ENCODE assay signal across 8 cellular contexts in genomic region chr1:45521413-45522323, GRCh38. TPM values are rescaled to one million over a fixed set of nuclear protein-coding genes. Genes with fewer than 3 reads are reported as not detected.
DNase-seq lines count a peak whose midpoint lies in the region; ATAC-seq and TF ChIP-seq lines count a peak whose summit lies in the region.

Gene PRDX1, minus strand, starts transcription at chr1:45521884. Its CDS starts 2,841 bp downstream, at chr1:45519043.

- H3K18ac ChIP-seq in IMR-90 (ENCODE audit: low read depth, low read length), result peak within 1 kb of the TSS; percentile 98

- H3K79me1 ChIP-seq in IMR-90 (ENCODE audit: low read depth in 1 of 2, low read length in 2 of 2), result peaks cover 7 to 26% of the 10 kb centered on the region in 2 experiments; a peak in 2 of 4 replicates

- no peaks in the 10 kb centered on the region for H3K9me2 ChIP-seq in PC-3 (replicated peaks; ENCODE audit: low read length)

- peak within 1 kb of the TSS; percentile 92 for H4K5ac ChIP-seq in IMR-90 (ENCODE audit: low read depth, low read length)

- TF ChIP-seq CTCF in IMR-90 (conservative IDR thresholded peaks at IDR 0.05; ENCODE audit: low read depth, low read length) (0 out of 2 replicates have a peak, but pooled peaks have one; percentile 14), PC-3 (conservative IDR thresholded peaks at IDR 0.05; ENCODE audit: low read depth, low read length) (0 out of 2 replicates have a peak, but pooled peaks have one; percentile 17)

- H3K27me3 ChIP-seq in IMR-90 (ENCODE audit: control insufficient read depth, insufficient read depth, low read length) (no peaks in the 10 kb centered on the region), PC-3 (ENCODE audit: low read length) (no peaks in the 10 kb centered on the region), mucosa of stomach (ENCODE audit: control insufficient read depth, insufficient read depth, low read length) (no peaks in the 10 kb centered on the region)

- H3K9ac ChIP-seq in IMR-90 (ENCODE audit: low read depth, low read length) (peak within 1 kb of the TSS; percentile 91), PC-3 (ENCODE audit: low read length) (peak within 1 kb of the TSS; percentile 97), mucosa of stomach (ENCODE audit: low read length) (peak within 1 kb of the TSS; percentile 98)

- H2AK5ac ChIP-seq in IMR-90 (ENCODE audit: low read depth, low read length), result peak within 1 kb of the TSS; percentile 96

- H3K4ac ChIP-seq in IMR-90 (ENCODE audit: low read depth, low read length), result peak within 1 kb of the TSS; percentile 100

- peak within 1 kb of the TSS; percentile 99 for H3K23ac ChIP-seq in IMR-90 (ENCODE audit: low read depth, low read length)

- H4K8ac ChIP-seq in IMR-90 (ENCODE audit: low read depth in 2 of 2, low read length in 2 of 2), result peak within 1 kb of the TSS; percentile 98 to 99

- intact Hi-C loops in IMR-90 (cut with micrococcal nuclease) (loop anchor here (5.0 kb wide), 1 partner anchor 361 kb away; no protein-coding TSS in a partner anchor), PC-3 (cut with micrococcal nuclease) (loop anchor here (1.0 kb wide), 1 partner anchor 29 kb away; the partner anchor contains the start of gene AKR1A1)

- peak; percentile 100 for TF ChIP-seq POLR2A in IMR-90 (IDR thresholded peaks at IDR 0.05; ENCODE audit: low read depth, low read length)
- peak; percentile 99 for TF ChIP-seq POLR2A in erythroblast (IDR thresholded peaks at IDR 0.05; ENCODE audit: low read length)

- peak within 1 kb of the TSS; percentile 100 for H3K14ac ChIP-seq in IMR-90 (replicated peaks; ENCODE audit: low read depth, low read length)

- WGBS in IMR-90 (ENCODE audit: extremely low coverage in 2 of 2, insufficient read length in 1 of 2), 2 experiments, result 1% methylated on average over 14 of the region's 72 CpGs; no CpG with 5 or more reads in 1 of the 2 experiments

- no peak for TF ChIP-seq RAD21 in IMR-90 (IDR thresholded peaks at IDR 0.05; ENCODE audit: low read length)

- H3K4me3 ChIP-seq in IMR-90 (ENCODE audit: insufficient read depth, low read depth, low read length) (peak within 1 kb of the TSS; percentile 60), PC-3 (ENCODE audit: low read length) (peak within 1 kb of the TSS; percentile 99), mucosa of stomach (ENCODE audit: low read length) (peak within 1 kb of the TSS; percentile 98)

- peak within 1 kb of the TSS; percentile 99 for H4K91ac ChIP-seq in IMR-90 (ENCODE audit: insufficient read depth, low read depth, low read length)

- H4K20me1 ChIP-seq in IMR-90 (ENCODE audit: insufficient read depth, low read length) (peaks cover 40% of the 10 kb centered on the region), PC-3 (ENCODE audit: low read length) (peaks cover 42% of the 10 kb centered on the region)

- DNase-seq in DMS 273 treated with DMSO at 0.1 percent for 48 hours (lab: John Stamatoyannopoulos, UW), result peak; percentile 88
- peak; percentile 94 for DNase-seq in IMR-90
- DNase-seq in PC-3, result peak; percentile 99
- peak; percentile 96 for DNase-seq in activated T-cell treated with anti-CD3 and anti-CD28 coated beads, Interleukin-2, amount 50 U/mL, for 1 hour
- peak; percentile 97 to 98 for DNase-seq in erythroblast (lab: John Stamatoyannopoulos, UW)
- DNase-seq in stimulated activated CD8-positive, alpha-beta memory T cell treated with anti-CD3 and anti-CD28 coated beads, Interleukin-7, amount 100 ng/mL, for 1 hour (ENCODE audit: low read depth in 2 of 2), result peak; percentile 87 to 94

- H3K9me3 ChIP-seq in IMR-90 (ENCODE audit: control insufficient read depth, insufficient read depth, low read length) (no peaks in the 10 kb centered on the region), PC-3 (ENCODE audit: low read length) (no peaks in the 10 kb centered on the region), mucosa of stomach (ENCODE audit: control insufficient read depth, low read length) (no peaks in the 10 kb centered on the region)

- dilution Hi-C loops in IMR-90 (cut with HindIII; ENCODE audit: low sequenced_read_pairs, unreplicated experiment), result no loop called here

- peak within 1 kb of the TSS; percentile 99 for H2AK9ac ChIP-seq in IMR-90 (replicated peaks; ENCODE audit: low read depth, low read length, poor library complexity)

- ATAC-seq in GM21528 (IDR thresholded peaks at IDR 0.05; ENCODE audit: low FRiP score, unreplicated experiment) (peak; percentile 73), IMR-90 (ENCODE audit: low read depth) (peak; percentile 91), PC-3 (peak; percentile 72)

- H3F3A ChIP-seq in PC-3 (ENCODE audit: low read length, unreplicated experiment), result no peaks in the 10 kb centered on the region

- H3K56ac ChIP-seq in IMR-90 (ENCODE audit: extremely low read depth, insufficient read depth, low read length), result peak within 1 kb of the TSS; percentile 98

- BruUV-seq in IMR-90 (replicated peaks; lab: Mats Ljungman, UMichigan) (TSS peak; percentile 58), PC-3 (replicated peaks; lab: Mats Ljungman, UMichigan) (TSS peak; percentile 58)

- H3K27ac ChIP-seq in IMR-90 (ENCODE audit: insufficient read depth, low read length) (peak within 1 kb of the TSS; percentile 98), PC-3 (ENCODE audit: low read length) (peak within 1 kb of the TSS; percentile 98)

- H3K9me1 ChIP-seq in IMR-90 (ENCODE audit: insufficient read depth, low read length), result no peaks in the 10 kb centered on the region

- in situ Hi-C loops in IMR-90 (cut with MboI; ENCODE audit: low sequenced_read_pairs), result no loop called here

- H3K4me2 ChIP-seq in IMR-90 (ENCODE audit: low read depth, low read length), result peak within 1 kb of the TSS; percentile 87
- H3K4me2 ChIP-seq in PC-3 (ENCODE audit: low read length), result peak within 1 kb of the TSS; percentile 93

- H2BK15ac ChIP-seq in IMR-90 (ENCODE audit: low read depth, low read length), result peak within 1 kb of the TSS; percentile 99

- H2AFZ ChIP-seq in IMR-90 (replicated peaks; ENCODE audit: low read length, poor library complexity) (peak within 1 kb of the TSS; percentile 93), PC-3 (ENCODE audit: low read length) (peak within 1 kb of the TSS; percentile 70)

- H2BK20ac ChIP-seq in IMR-90 (ENCODE audit: low read depth, low read length), result peak within 1 kb of the TSS; percentile 85

- CTCF ChIA-PET in IMR-90 (lab: Yijun Ruan, JAX), result interaction anchor here (1.0 to 2.3 kb wide), 2 partner anchors 9 kb away, joined by 4 to 6 read pairs; no protein-coding TSS in a partner anchor
- CTCF ChIA-PET in PC-3 (lab: Charles Lee), result interaction anchor here (0.6 to 1.2 kb wide), 3 partner anchors 27 to 62 kb away, joined by 3 to 5 read pairs (median 4); partner anchors contain the start of gene NASP

- H3K36me3 ChIP-seq in IMR-90 (ENCODE audit: control insufficient read depth, insufficient read depth, low read length) (peaks cover 12% of the 10 kb centered on the region), PC-3 (ENCODE audit: low read depth, low read length) (peaks cover 16% of the 10 kb centered on the region), mucosa of stomach (ENCODE audit: control insufficient read depth, insufficient read depth, low read length) (no peaks in the 10 kb centered on the region)

- H3K79me2 ChIP-seq in PC-3 (ENCODE audit: low read length), result peaks cover 53% of the 10 kb centered on the region

- peaks cover 7% of the 10 kb centered on the region for H3K4me1 ChIP-seq in IMR-90 (ENCODE audit: control insufficient read depth, insufficient read depth, low read length)
- H3K4me1 ChIP-seq in PC-3 (ENCODE audit: insufficient read depth, low read length), result peaks cover 52% of the 10 kb centered on the region
- H3K4me1 ChIP-seq in mucosa of stomach (ENCODE audit: control insufficient read depth, insufficient read depth, low read length), result peaks cover 39% of the 10 kb centered on the region

- POLR2A ChIA-PET in IMR-90 (lab: Charles Lee; ENCODE audit: unreplicated experiment), result interaction anchor here (0.5 to 1.6 kb wide), 12 partner anchors 13 to 530 kb away, joined by 3 to 12 read pairs (median 4); partner anchors contain the start of gene AKR1A1
- POLR2A ChIA-PET in PC-3 (lab: Charles Lee; ENCODE audit: unreplicated experiment), result interaction anchor here (0.6 to 2.0 kb wide), 6 partner anchors 21 to 510 kb away, joined by 3 to 21 read pairs (median 4); partner anchors contain the start of genes AKR1A1, MMACHC and UROD

- H2BK120ac ChIP-seq in IMR-90 (ENCODE audit: low read depth, low read length), result peak within 1 kb of the TSS; percentile 97

- peak within 1 kb of the TSS; percentile 96 for H2BK5ac ChIP-seq in IMR-90 (ENCODE audit: low read depth, low read length, poor library complexity, severe bottlenecking)

TF ChIP-seq in IMR-90, 13 proteins besides CTCF, POLR2A, EP300 and RAD21 (continues in another document):
- TF ChIP-seq BHLHE40 (IDR thresholded peaks at IDR 0.05; ENCODE audit: low read depth, low read length) (peak; percentile 53; the same call in 1 of the 2 replicates), ELK1 (IDR thresholded peaks at IDR 0.05; ENCODE audit: borderline replicate concordance, low read depth, low read length) (no peak), RFX5 (IDR thresholded peaks at IDR 0.05; ENCODE audit: low read depth, low read length) (no peak), CEBPB (IDR thresholded peaks at IDR 0.05; ENCODE audit: low read depth, low read length) (no peak), CHD1 (IDR thresholded peaks at IDR 0.05; ENCODE audit: low read depth, low read length) (0 out of 2 replicates have a peak, but pooled peaks have one; percentile 85), NFE2L2 (IDR thresholded peaks at IDR 0.05; ENCODE audit: low read depth, low read length) (peak; percentile 99), USF2 (IDR thresholded peaks at IDR 0.05; ENCODE audit: low read depth, low read length) (no peak)

RNA-seq across cellular contexts. Expression of gene PRDX1, which starts in this region (rescaled TPM):
- total RNA-seq in IMR-90 (2012; rRNA removed), result 875 and 883 TPM in 2 replicates
- 530 and 612 TPM in 2 replicates for polyA plus RNA-seq in IMR-90 (2012; rRNA removed)
- polyA plus RNA-seq in IMR-90 (2012; cell fraction: cytosol; rRNA removed), result 215 and 360 TPM in 2 replicates
- 38.8 and 276 TPM in 2 replicates for polyA plus RNA-seq in IMR-90 (2012; cell fraction: nucleus; rRNA removed; ENCODE audit: low replicate concordance)
- 749 and 967 TPM in 2 replicates for total RNA-seq in PC-3 (2014; rRNA removed)

Comparison
In these comparisons a context has a peak if more than half of its experiments do, and no peak if none do; other contexts are left out.
1. Peak in every context shown above with its lines: DNase-seq, ATAC-seq, H3K4me3 ChIP-seq and H3K27ac ChIP-seq.